In genomic region chr16:31215287-31216115, GRCh38 we compare ENCODE assay signal across 8 cellular contexts.
DNase-seq lines count a peak whose midpoint lies in the region; ATAC-seq lines count a peak whose summit lies in the region.

No MANE protein-coding gene starts in this region.

- H3K4me3 Mint-ChIP-seq in stimulated activated effector memory CD8-positive, alpha-beta T cell treated with anti-CD3 and anti-CD28 coated beads, Interleukin-12 subunit alpha, Interleukin-12 subunit beta, amount 100 ng/mL, for 72 hours, result peak overlapping the region; percentile 73

- H3K9me3 Mint-ChIP-seq in stimulated activated effector memory CD8-positive, alpha-beta T cell treated with anti-CD3 and anti-CD28 coated beads, Interleukin-12 subunit alpha, Interleukin-12 subunit beta, amount 100 ng/mL, for 72 hours, result no peaks in the 10 kb centered on the region

- peaks cover 28% of the 10 kb centered on the region for H3K4me1 Mint-ChIP-seq in stimulated activated effector memory CD8-positive, alpha-beta T cell treated with anti-CD3 and anti-CD28 coated beads, Interleukin-12 subunit alpha, Interleukin-12 subunit beta, amount 100 ng/mL, for 72 hours

- in situ Hi-C loops in T47D (cut with HindIII; ENCODE audit: low pct_unique_long_range_greater_than_20kb, low sequenced_read_pairs), result no loop called here

- H3K27ac Mint-ChIP-seq in stimulated activated effector memory CD8-positive, alpha-beta T cell treated with anti-CD3 and anti-CD28 coated beads, Interleukin-12 subunit alpha, Interleukin-12 subunit beta, amount 100 ng/mL, for 72 hours, result peak overlapping the region; percentile 38

- DNase-seq in NCI-H1417 (lab: John Stamatoyannopoulos, UW) (peak in 2 of 3 experiments; percentile 56 to 65), NCI-H1417 treated with DMSO at 0.1 percent for 48 hours (lab: John Stamatoyannopoulos, UW) (no peak), NCI-H510A (lab: John Stamatoyannopoulos, UW) (peak; percentile 58), T47D (ENCODE audit: low read depth in 1 of 2, low spot score in 1 of 2) (peak; percentile 73 to 98), islet precursor cell (peak; percentile 88), NCI-H1694 treated with DMSO at 0.1 percent for 48 hours (lab: John Stamatoyannopoulos, UW) (no peak), NCI-H774 (lab: John Stamatoyannopoulos, UW) (no peak)
- no peak for DNase-seq in stimulated activated effector memory CD8-positive, alpha-beta T cell treated with anti-CD3 and anti-CD28 coated beads, Interleukin-12 subunit alpha, Interleukin-12 subunit beta, amount 100 ng/mL, for 72 hours (ENCODE audit: low spot score in 2 of 2)

- H3K36me3 Mint-ChIP-seq in stimulated activated effector memory CD8-positive, alpha-beta T cell treated with anti-CD3 and anti-CD28 coated beads, Interleukin-12 subunit alpha, Interleukin-12 subunit beta, amount 100 ng/mL, for 72 hours, result no peaks in the 10 kb centered on the region

- peak; percentile 66 for ATAC-seq in stimulated activated effector memory CD8-positive, alpha-beta T cell treated with anti-CD3 and anti-CD28 coated beads, Interleukin-12 subunit alpha, Interleukin-12 subunit beta, amount 100 ng/mL, for 72 hours

Comparison
In these comparisons a context has a peak if more than half of its experiments do, and no peak if none do; other contexts are left out.
1. DNase-seq: peak in NCI-H1417 (2 of 3), NCI-H510A (single experiment), T47D (2 of 2) and islet precursor cell (single experiment); none in NCI-H1417 treated with DMSO at 0.1 percent for 48 hours (single experiment), stimulated activated effector memory CD8-positive, alpha-beta T cell treated with anti-CD3 and anti-CD28 coated beads, Interleukin-12 subunit alpha, Interleukin-12 subunit beta, amount 100 ng/mL, for 72 hours (0 of 2), NCI-H1694 treated with DMSO at 0.1 percent for 48 hours (single experiment) and NCI-H774 (single experiment).